ENCODE assay signal across 11 cellular contexts in the genomic region with DNA sequence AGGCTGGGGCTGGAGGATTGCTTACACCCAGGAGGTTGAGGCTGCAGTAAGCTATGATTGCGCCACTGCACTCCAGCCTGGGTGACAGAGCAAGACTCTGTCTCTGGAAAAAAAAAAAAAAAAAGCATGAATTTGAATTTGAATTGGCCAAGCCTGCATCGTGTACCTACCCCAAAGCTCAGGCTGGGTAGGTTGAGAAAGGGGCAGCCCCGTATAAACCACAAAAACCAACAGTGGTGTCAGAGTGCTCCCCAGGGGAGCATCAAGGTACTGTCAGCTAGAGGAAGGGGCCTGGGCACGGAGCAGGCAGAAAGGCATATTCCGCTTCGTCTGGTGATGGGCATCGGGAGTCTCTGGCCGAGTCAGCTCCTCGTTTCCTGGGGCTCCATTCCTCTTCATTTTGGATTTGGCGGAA. TPM values are rescaled to one million over a fixed set of nuclear protein-coding genes. Genes with fewer than 3 reads are reported as not detected.
DNase-seq lines count a peak whose midpoint lies in the region; ATAC-seq and TF ChIP-seq lines count a peak whose summit lies in the region.
"Had no signal": no experiment of that assay in that cellular context is flagged by ENCODE, and none has a peak within 500 bp of the region (broad histone marks: within the 10 kb centered on the region; RNA-seq: fewer than 3 reads in every experiment).

No MANE protein-coding gene starts in this region.

- H3K27me3 ChIP-seq in CD4-positive, CD25-positive, alpha-beta regulatory T cell (ENCODE audit: control insufficient read depth, insufficient read depth, low read length): no peaks in the 10 kb centered on the region
- no peaks in the 10 kb centered on the region for H3K27me3 ChIP-seq in stomach

- intact Hi-C loops in stomach (cut with DNase I; ENCODE audit: low total_unique reads): loop anchor here (5.0 kb wide), 1 partner anchor 170 kb away; no protein-coding TSS in a partner anchor

- H3K9me3 Mint-ChIP-seq in CD4-positive, CD25-positive, alpha-beta regulatory T cell: no peaks in the 10 kb centered on the region
- H3K9me3 Mint-ChIP-seq in T-cell: no peaks in the 10 kb centered on the region
- H3K9me3 Mint-ChIP-seq: central memory CD8-positive, alpha-beta T cell; T-helper 1 cell treated with Interleukin-12 subunit alpha and Interleukin-12 subunit beta and Interleukin-4 antibody, amounts not matched to agents 30 μg/mL and 1 μg/mL, for 36 hours had no signal

- POLR2A ChIA-PET in T-cell (lab: Charles Lee): no interaction called here

- H3K36me3 Mint-ChIP-seq in CD4-positive, CD25-positive, alpha-beta regulatory T cell: peaks cover 22% of the 10 kb centered on the region
- H3K36me3 Mint-ChIP-seq in T-cell: peaks cover 16% of the 10 kb centered on the region

- peak; percentile 96 for ATAC-seq in CD4-positive, CD25-positive, alpha-beta regulatory T cell (ENCODE audit: low read depth in 2 of 2)
- peak; percentile 88 for ATAC-seq in GM21423 (IDR thresholded peaks at IDR 0.05; ENCODE audit: unreplicated experiment)
- peak; percentile 66 to 100 (median 91) for ATAC-seq in T-cell (replicated peaks in 1 of 4)
- ATAC-seq in GM18517 (IDR thresholded peaks at IDR 0.05; ENCODE audit: unreplicated experiment): no peak
- ATAC-seq: K562 had no signal

- no peak for TF ChIP-seq CTCF in stomach (IDR thresholded peaks at IDR 0.05)

- peaks cover 5 to 25% (median 12%) of the 10 kb centered on the region in 4 donors for H3K4me1 Mint-ChIP-seq in CD4-positive, CD25-positive, alpha-beta regulatory T cell
- H3K4me1 Mint-ChIP-seq in T-cell: peaks cover 11 to 15% (median 13%) of the 10 kb centered on the region in 3 donors

- peak; percentile 36 to 63 (median 58) for DNase-seq in CD4-positive, CD25-positive, alpha-beta regulatory T cell
- DNase-seq in T-cell (peak in 30 of 34 experiments; percentile 12 to 58 (median 40)), stomach (no peak), NCI-H524 treated with DMSO at 0.1 percent for 48 hours (lab: John Stamatoyannopoulos, UW) (no peak), 8988T (no peak)
- peak; percentile 19 for DNase-seq in effector CD4-positive, alpha-beta T cell

- peaks cover 5% of the 10 kb centered on the region for H3K4me1 ChIP-seq in CD4-positive, CD25-positive, alpha-beta regulatory T cell (ENCODE audit: control insufficient read depth, insufficient read depth, low read length, poor library complexity, severe bottlenecking)
- H3K4me1 ChIP-seq in stomach: peaks cover 0 to 11% (median 0%) of the 10 kb centered on the region in 4 donors

- H3K36me3 ChIP-seq in CD4-positive, CD25-positive, alpha-beta regulatory T cell (ENCODE audit: control insufficient read depth, insufficient read depth, low read length): peaks cover 11% of the 10 kb centered on the region
- H3K36me3 ChIP-seq in stomach: no peaks in the 10 kb centered on the region

- no peak overlapping the region for H3K27ac ChIP-seq in CD4-positive, CD25-positive, alpha-beta regulatory T cell (ENCODE audit: insufficient read depth, low read length, poor library complexity, severe bottlenecking)
- no peak overlapping the region for H3K27ac ChIP-seq in stomach

- H3K4me3 Mint-ChIP-seq in CD4-positive, CD25-positive, alpha-beta regulatory T cell: no peak overlapping the region
- no peak overlapping the region for H3K4me3 Mint-ChIP-seq in T-cell
- H3K4me3 Mint-ChIP-seq: central memory CD8-positive, alpha-beta T cell; T-helper 1 cell treated with Interleukin-12 subunit alpha and Interleukin-12 subunit beta and Interleukin-4 antibody, amounts not matched to agents 30 μg/mL and 1 μg/mL, for 36 hours had no signal

- H3K27ac Mint-ChIP-seq in CD4-positive, CD25-positive, alpha-beta regulatory T cell: no peak overlapping the region
- no peak overlapping the region for H3K27ac Mint-ChIP-seq in T-cell
- H3K27ac Mint-ChIP-seq: T-helper 1 cell treated with Interleukin-12 subunit alpha and Interleukin-12 subunit beta and Interleukin-4 antibody, amounts not matched to agents 30 μg/mL and 1 μg/mL, for 36 hours had no signal

- no peaks in the 10 kb centered on the region for H3K27me3 Mint-ChIP-seq in CD4-positive, CD25-positive, alpha-beta regulatory T cell
- no peaks in the 10 kb centered on the region for H3K27me3 Mint-ChIP-seq in T-cell
- H3K27me3 Mint-ChIP-seq: central memory CD8-positive, alpha-beta T cell had no signal

- CTCF ChIA-PET in T-cell (lab: Charles Lee): interaction anchor here (0.6 to 1.5 kb wide), 11 partner anchors 10 to 671 kb away, joined by 3 to 10 read pairs (median 4); no protein-coding TSS in a partner anchor

- no peak overlapping the region for H3K4me3 ChIP-seq in CD4-positive, CD25-positive, alpha-beta regulatory T cell (ENCODE audit: low read depth, low read length)
- H3K4me3 ChIP-seq in stomach: no peak overlapping the region
- H3K4me3 ChIP-seq: K562 had no signal

- TF ChIP-seq EP300 in stomach (IDR thresholded peaks at IDR 0.05): no peak

- 66 to 83% (median 75%) methylated on average over 10 of the region's 10 CpGs for WGBS in stomach, 5 donors

- no peak for TF ChIP-seq POLR2A in stomach (IDR thresholded peaks at IDR 0.05)

- no peaks in the 10 kb centered on the region for H3K9me3 ChIP-seq in CD4-positive, CD25-positive, alpha-beta regulatory T cell (ENCODE audit: control insufficient read depth in 2 of 2, low read length in 2 of 2)
- no peaks in the 10 kb centered on the region for H3K9me3 ChIP-seq in stomach

RNA-seq across cellular contexts. Expression of gene RAP1GAP2, which starts 40.9 kb away (rescaled TPM):
- 87.6 TPM for total RNA-seq in CD4-positive, CD25-positive, alpha-beta regulatory T cell
- polyA plus RNA-seq in CD4-positive, CD25-positive, alpha-beta regulatory T cell: 1 to 10 TPM; 2.7 to 5.8 (median 4.8) TPM
- total RNA-seq in T-cell: 10 to 100 TPM in 4 of 5 donors, 1 to 10 TPM in 1; 8.0 to 77.7 (median 13.3) TPM
- total RNA-seq in stomach: 10 to 100 TPM; 26.4 to 92.4 (median 50.7) TPM
- 10 to 100 TPM; 11.8 to 25.0 (median 17.9) TPM for polyA plus RNA-seq in stomach

Comparison
In these comparisons a context has a peak if more than half of its experiments do, and no peak if none do; other contexts are left out.
1. DNase-seq: peak in CD4-positive, CD25-positive, alpha-beta regulatory T cell (3 of 3), T-cell (30 of 34) and effector CD4-positive, alpha-beta T cell (single experiment); none in stomach (single experiment), NCI-H524 treated with DMSO at 0.1 percent for 48 hours (single experiment) and 8988T (single experiment).